1 cellular context compared by ENCODE assay signal in the genomic region with DNA sequence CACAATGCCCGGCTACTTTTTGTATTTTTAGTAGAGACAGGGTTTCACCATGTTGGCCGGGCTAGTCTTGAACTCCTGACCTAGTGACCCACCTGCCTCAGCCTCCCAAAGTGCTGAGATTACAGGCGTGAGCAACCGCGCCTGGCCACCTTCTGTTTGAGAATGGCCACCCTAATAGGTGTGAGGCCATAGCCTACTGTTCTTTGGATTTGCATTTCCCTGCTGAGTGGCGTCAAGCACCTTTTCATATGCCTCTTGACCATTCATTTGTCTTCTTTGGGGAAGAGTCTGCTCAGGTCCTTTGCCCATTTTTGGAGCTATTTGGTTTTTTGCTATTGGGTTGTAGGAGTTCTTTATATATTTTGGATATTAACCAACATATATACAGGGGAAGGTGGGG.
TF ChIP-seq lines count a peak whose summit lies in the region.

No MANE protein-coding gene starts in this region.

TF ChIP-seq in GM23338, 12 proteins besides CTCF, POLR2A, EP300 and RAD21 (continued from another document):
- TF ChIP-seq ZNF462 (CRISPR knock-in tag; IDR thresholded peaks at IDR 0.05): peak; percentile 28; the same call in 1 of the 2 replicates
